ENCODE assay signal across 8 cellular contexts in genomic region chr3:9951598-9951961, GRCh38. TPM values are rescaled to one million over a fixed set of nuclear protein-coding genes. Genes with fewer than 3 reads are reported as not detected.
A peak's percentile ranks its signal among the peaks of the same experiment; 100 is the strongest.
DNase-seq lines count a peak whose midpoint lies in the region; ATAC-seq, FAIRE-seq and TF ChIP-seq lines count a peak whose summit lies in the region.

No MANE protein-coding gene starts in this region.

- H3K27ac Mint-ChIP-seq in CD4-positive, CD25-positive, alpha-beta regulatory T cell, result peak overlapping the region in 2 of 3 donors; percentile 49 to 78

- TF ChIP-seq CTCF in K562 (IDR thresholded peaks at IDR 0.05 in 2 of 3, conservative IDR thresholded peaks at IDR 0.05 in 1 of 3; ENCODE audit: insufficient read depth in 2 of 3, low read depth in 1 of 3, low read length in 3 of 3) (no peak), mucosa of descending colon (IDR thresholded peaks at IDR 0.05) (no peak)

- 46% methylated on average over 10 of the region's 10 CpGs for whole genome bisulfite sequencing in K562 (ENCODE audit: insufficient coverage, low coverage, missing lambda C conversion rate)

- no peaks in the 10 kb centered on the region for H3K27me3 Mint-ChIP-seq in CD4-positive, CD25-positive, alpha-beta regulatory T cell

- H3K4me3 ChIP-seq in CD4-positive, CD25-positive, alpha-beta regulatory T cell (ENCODE audit: low read depth, low read length), result peak overlapping the region; percentile 67
- H3K4me3 ChIP-seq in K562 (peak overlapping the region; percentile 49), muscle layer of colon (ENCODE audit: low read depth in 1 of 2, low read length in 2 of 2) (peak overlapping the region; percentile 45 to 49), mucosa of descending colon (no peak overlapping the region)

- H3K9me3 Mint-ChIP-seq in CD4-positive, CD25-positive, alpha-beta regulatory T cell, result no peaks in the 10 kb centered on the region

- no peaks in the 10 kb centered on the region for H3K9me3 ChIP-seq in CD4-positive, CD25-positive, alpha-beta regulatory T cell (ENCODE audit: control insufficient read depth in 2 of 2, low read length in 2 of 2)
- no peaks in the 10 kb centered on the region for H3K9me3 ChIP-seq in K562 (replicated peaks; ENCODE audit: control insufficient read depth, insufficient read depth, low read depth, low read length)
- no peaks in the 10 kb centered on the region for H3K9me3 ChIP-seq in muscle layer of colon (ENCODE audit: low read length)
- no peaks in the 10 kb centered on the region for H3K9me3 ChIP-seq in mucosa of descending colon

- no peak for TF ChIP-seq POLR2A in K562 (conservative IDR thresholded peaks at IDR 0.05)

- peak overlapping the region; percentile 73 for H3K4me2 ChIP-seq in K562 (ENCODE audit: insufficient read depth, low read length)

- TF ChIP-seq EP300 in K562 (IDR thresholded peaks at IDR 0.05; ENCODE audit: low read length), result no peak

- in situ Hi-C loops in K562 (cut with MboI), result no loop called here

- H3K9ac ChIP-seq in K562 (ENCODE audit: insufficient read depth in 1 of 2, low read depth in 2 of 2, low read length in 2 of 2) (peak overlapping the region; percentile 7 to 86; a peak in 2 of 4 replicates), muscle layer of colon (ENCODE audit: low read length) (no peak overlapping the region)

- DNase-seq in CD4-positive, CD25-positive, alpha-beta regulatory T cell, result no peak
- no peak for DNase-seq in K562 (ENCODE audit: extremely low read depth in 1 of 4, low spot score in 3 of 4)
- DNase-seq in mucosa of descending colon, result no peak
- DNase-seq in NCI-H82 (lab: John Stamatoyannopoulos, UW), result no peak
- no peak for DNase-seq in activated effector memory CD4-positive, alpha-beta T cell treated with Interleukin-2 at 50 U/mL for 16 hours

- CTCF ChIA-PET in K562 (lab: Yijun Ruan, JAX; ENCODE audit: low intra/inter-chr PET ratio), result no interaction called here

- peaks cover 12% of the 10 kb centered on the region for H3K4me1 ChIP-seq in CD4-positive, CD25-positive, alpha-beta regulatory T cell (ENCODE audit: control insufficient read depth, insufficient read depth, low read length, poor library complexity, severe bottlenecking)
- peaks cover 21 to 39% of the 10 kb centered on the region in 2 experiments for H3K4me1 ChIP-seq in K562 (replicated peaks in 1 of 2; ENCODE audit: control insufficient read depth in 2 of 2, insufficient read depth in 2 of 2, low read length in 2 of 2)
- H3K4me1 ChIP-seq in muscle layer of colon (ENCODE audit: insufficient read depth, low read length), result peaks cover 25% of the 10 kb centered on the region
- peaks cover 10% of the 10 kb centered on the region for H3K4me1 ChIP-seq in mucosa of descending colon (ENCODE audit: low read depth)

- POLR2A ChIA-PET in K562 (lab: Yijun Ruan, JAX), result interaction anchor here (0.6 to 1.6 kb wide), 6 partner anchors 8 to 453 kb away, joined by 3 to 5 read pairs (median 4); no protein-coding TSS in a partner anchor

- H3K36me3 Mint-ChIP-seq in CD4-positive, CD25-positive, alpha-beta regulatory T cell, result no peaks in the 10 kb centered on the region

- no peaks in the 10 kb centered on the region for H4K20me1 ChIP-seq in K562 (replicated peaks; ENCODE audit: control insufficient read depth, insufficient read depth, low read length)

- no peaks in the 10 kb centered on the region for H3K27me3 ChIP-seq in CD4-positive, CD25-positive, alpha-beta regulatory T cell (ENCODE audit: control insufficient read depth, insufficient read depth, low read length)
- no peaks in the 10 kb centered on the region for H3K27me3 ChIP-seq in K562 (ENCODE audit: control insufficient read depth in 2 of 2, insufficient read depth in 2 of 2, low read length in 2 of 2)
- H3K27me3 ChIP-seq in muscle layer of colon (ENCODE audit: control insufficient read depth in 1 of 2, insufficient read depth in 2 of 2, low read length in 2 of 2), result no peaks in the 10 kb centered on the region

- no peak for FAIRE-seq in K562 (lab: Jason Lieb, UNC)

- H2AFZ ChIP-seq in K562 (ENCODE audit: low read depth, low read length), result peak overlapping the region; percentile 75

- ATAC-seq in CD4-positive, CD25-positive, alpha-beta regulatory T cell (ENCODE audit: low read depth in 2 of 2), result peak in 1 of 2 donors; percentile 6
- ATAC-seq in HG02588 (IDR thresholded peaks at IDR 0.05; ENCODE audit: unreplicated experiment) (peak; percentile 15), K562 (no peak), mucosa of descending colon (no peak), GM18873 (IDR thresholded peaks at IDR 0.05; ENCODE audit: low FRiP score, unreplicated experiment) (no peak)

- H3K4me1 Mint-ChIP-seq in CD4-positive, CD25-positive, alpha-beta regulatory T cell, result peaks cover 0 to 18% (median 10%) of the 10 kb centered on the region in 4 donors

- no peaks in the 10 kb centered on the region for H3K36me3 ChIP-seq in CD4-positive, CD25-positive, alpha-beta regulatory T cell (ENCODE audit: control insufficient read depth, insufficient read depth, low read length)
- H3K36me3 ChIP-seq in K562 (ENCODE audit: control insufficient read depth, insufficient read depth, low read length) (no peaks in the 10 kb centered on the region), muscle layer of colon (ENCODE audit: insufficient read depth, low read length) (no peaks in the 10 kb centered on the region), mucosa of descending colon (ENCODE audit: low read depth) (no peaks in the 10 kb centered on the region)

- TF ChIP-seq RAD21 in K562 (CRISPR knock-in tag; conservative IDR thresholded peaks at IDR 0.05 in 1 of 2, IDR thresholded peaks at IDR 0.05 in 1 of 2), result no peak

- peak overlapping the region; percentile 86 to 94 (median 92) for H3K4me3 Mint-ChIP-seq in CD4-positive, CD25-positive, alpha-beta regulatory T cell

- H3K9me1 ChIP-seq in K562 (ENCODE audit: control insufficient read depth, insufficient read depth, low read length), result no peaks in the 10 kb centered on the region

- BruUV-seq in K562 (replicated peaks; lab: Mats Ljungman, UMichigan), result no TSS peak

- no peak overlapping the region for H3K27ac ChIP-seq in CD4-positive, CD25-positive, alpha-beta regulatory T cell (ENCODE audit: insufficient read depth, low read length, poor library complexity, severe bottlenecking)
- H3K27ac ChIP-seq in K562 (ENCODE audit: extremely low read depth, low read depth, low read length) (no peak overlapping the region), muscle layer of colon (ENCODE audit: low read depth, low read length) (no peak overlapping the region)

- intact Hi-C loops in K562 (cut with micrococcal nuclease), result loop anchor here (5.0 kb wide), 1 partner anchor 36 kb away; the partner anchor contains the start of gene EMC3
- intact Hi-C loops in mucosa of descending colon (cut with DNase I, micrococcal nuclease), result no loop called here

- no peaks in the 10 kb centered on the region for H3K79me2 ChIP-seq in K562 (ENCODE audit: control insufficient read depth, insufficient read depth, low read length)

RNA-seq across cellular contexts. Expression of gene PRRT3, which starts 0.6 kb away (rescaled TPM):
- total RNA-seq in CD4-positive, CD25-positive, alpha-beta regulatory T cell, result 4.7 TPM
- 1 to 10 TPM; 3.0 to 4.3 (median 4.2) TPM for polyA plus RNA-seq in CD4-positive, CD25-positive, alpha-beta regulatory T cell
- total RNA-seq in K562 (2011; cell fraction: chromatin; rRNA removed; ENCODE audit: low replicate concordance), result 4.4 and 10.2 TPM in 2 replicates
- total RNA-seq in K562 (2011; cell fraction: nucleolus; rRNA removed), result 5.1 and 6.3 TPM in 2 replicates
- total RNA-seq in K562 (2011; cell fraction: nucleoplasm; rRNA removed), result 4.8 and 6.6 TPM in 2 replicates
- total RNA-seq in K562 (2014; rRNA removed), result 0.36 and 0.65 TPM in 2 replicates
- total RNA-seq in K562 (2014; rRNA removed; fragmentation: Illumina TruSeq; extraction: Trizol), result 0.38 and 0.44 TPM in 2 replicates
- total RNA-seq in K562 (2015; rRNA removed; fragmentation: Illumina TruSeq; extraction: Trizol), result 0.72 and 1.3 TPM in 2 replicates
- total RNA-seq in K562 (2021), result 1.9 and 2.2 TPM in 2 replicates
- 1.1 and 1.2 TPM in 2 replicates for polyA plus RNA-seq in K562 (2011; rRNA removed)
- polyA plus RNA-seq in K562 (2011; cell fraction: cytosol; rRNA removed), result 1.4 and 3.2 TPM in 2 replicates
- polyA plus RNA-seq in K562 (2011; cell fraction: nucleus; rRNA removed), result 1.3 and 2.6 TPM in 2 replicates
- polyA plus RNA-seq in K562 (2012), result 0.85 and 0.87 TPM in 2 replicates
- polyA plus RNA-seq in K562 (2014; fragmentation: Illumina TruSeq; extraction: Trizol), result 1.3 and 1.4 TPM in 2 replicates
- under 1 TPM; 0.06 TPM for polyA plus RNA-seq in K562 (2014; fragmentation: Nextera tagmentation; extraction: Ambion mirVana)
- polyA plus RNA-seq in K562 (2014; rRNA removed), result 1.7 and 2.8 TPM in 2 replicates
- polyA minus RNA-seq in K562 (2011; rRNA and poly(A)+ RNA removed), result 1.1 and 1.7 TPM in 2 replicates
- 1.3 and 2.3 TPM in 2 replicates for polyA minus RNA-seq in K562 (2011; cell fraction: cytosol; rRNA and poly(A)+ RNA removed)
- 1.5 and 1.7 TPM in 2 replicates for polyA minus RNA-seq in K562 (2011; cell fraction: nucleus; rRNA and poly(A)+ RNA removed)
- 1 to 10 TPM; 1.0 to 1.8 (median 1.2) TPM for total RNA-seq in mucosa of descending colon

RNA-seq across cellular contexts. Expression of gene CRELD1, which starts 17.9 kb away (rescaled TPM):
- total RNA-seq in CD4-positive, CD25-positive, alpha-beta regulatory T cell, result 24.6 TPM
- 10 to 100 TPM; 20.5 to 26.5 (median 23.9) TPM for polyA plus RNA-seq in CD4-positive, CD25-positive, alpha-beta regulatory T cell
- 163 and 258 TPM in 2 replicates for total RNA-seq in K562 (2011; cell fraction: chromatin; rRNA removed; ENCODE audit: low replicate concordance)
- 156 and 166 TPM in 2 replicates for total RNA-seq in K562 (2011; cell fraction: nucleolus; rRNA removed)
- 187 and 194 TPM in 2 replicates for total RNA-seq in K562 (2011; cell fraction: nucleoplasm; rRNA removed)
- 17.2 and 17.7 TPM in 2 replicates for total RNA-seq in K562 (2014; rRNA removed)
- total RNA-seq in K562 (2014; rRNA removed; fragmentation: Illumina TruSeq; extraction: Trizol), result 6.1 and 10.2 TPM in 2 replicates
- 11.4 and 14.4 TPM in 2 replicates for total RNA-seq in K562 (2015; rRNA removed; fragmentation: Illumina TruSeq; extraction: Trizol)
- total RNA-seq in K562 (2021), result 16.7 and 17.3 TPM in 2 replicates
- 25.8 and 47.7 TPM in 2 replicates for polyA plus RNA-seq in K562 (2011; rRNA removed)
- 28.0 and 36.5 TPM in 2 replicates for polyA plus RNA-seq in K562 (2011; cell fraction: cytosol; rRNA removed)
- polyA plus RNA-seq in K562 (2011; cell fraction: nucleus; rRNA removed), result 214 and 337 TPM in 2 replicates
- polyA plus RNA-seq in K562 (2012), result 17.4 and 29.8 TPM in 2 replicates
- polyA plus RNA-seq in K562 (2014; fragmentation: Illumina TruSeq; extraction: Trizol), result 15.4 and 16.5 TPM in 2 replicates
- polyA plus RNA-seq in K562 (2014; fragmentation: Nextera tagmentation; extraction: Ambion mirVana), result 1 to 10 TPM; 3.3 to 5.6 TPM
- 24.5 and 30.1 TPM in 2 replicates for polyA plus RNA-seq in K562 (2014; rRNA removed)
- polyA minus RNA-seq in K562 (2011; rRNA and poly(A)+ RNA removed), result 12.7 and 14.5 TPM in 2 replicates
- polyA minus RNA-seq in K562 (2011; cell fraction: cytosol; rRNA and poly(A)+ RNA removed), result 9.6 and 10.3 TPM in 2 replicates
- 21.4 and 35.1 TPM in 2 replicates for polyA minus RNA-seq in K562 (2011; cell fraction: nucleus; rRNA and poly(A)+ RNA removed)
- 10 to 100 TPM; 16.7 to 54.1 (median 29.3) TPM for total RNA-seq in mucosa of descending colon

RNA-seq across cellular contexts. Expression of gene IL17RC, which starts 34.7 kb away (rescaled TPM):
- total RNA-seq in CD4-positive, CD25-positive, alpha-beta regulatory T cell, result 1.1 TPM
- polyA plus RNA-seq in CD4-positive, CD25-positive, alpha-beta regulatory T cell, result 1 to 10 TPM; 5.6 to 9.5 (median 7.5) TPM
- 37.1 and 87.7 TPM in 2 replicates for total RNA-seq in K562 (2011; cell fraction: chromatin; rRNA removed; ENCODE audit: low replicate concordance)
- 57.7 and 63.0 TPM in 2 replicates for total RNA-seq in K562 (2011; cell fraction: nucleolus; rRNA removed)
- total RNA-seq in K562 (2011; cell fraction: nucleoplasm; rRNA removed), result 31.0 and 37.3 TPM in 2 replicates
- total RNA-seq in K562 (2014; rRNA removed) (11.4 and 14.0 TPM in 2 replicates), K562 (2014; rRNA removed; fragmentation: Illumina TruSeq; extraction: Trizol) (2.8 and 3.5 TPM in 2 replicates), K562 (2015; rRNA removed; fragmentation: Illumina TruSeq; extraction: Trizol) (5.4 and 6.9 TPM in 2 replicates), K562 (2021) (11.4 and 12.3 TPM in 2 replicates), mucosa of descending colon (10 to 100 TPM; 36.1 to 45.6 (median 44.0) TPM)
- polyA plus RNA-seq in K562 (2011; rRNA removed) (7.3 and 12.5 TPM in 2 replicates), K562 (2014; fragmentation: Illumina TruSeq; extraction: Trizol) (6.3 and 11.5 TPM in 2 replicates), K562 (2014; fragmentation: Nextera tagmentation; extraction: Ambion mirVana) (under 1 TPM in 1 of 2 experiments, not detected in 1; 0.15 TPM), K562 (2014; rRNA removed) (7.5 and 7.7 TPM in 2 replicates)
- polyA plus RNA-seq in K562 (2011; cell fraction: cytosol; rRNA removed), result 9.8 and 14.3 TPM in 2 replicates
- polyA plus RNA-seq in K562 (2011; cell fraction: nucleus; rRNA removed), result 49.8 and 57.1 TPM in 2 replicates
- polyA plus RNA-seq in K562 (2012), result 7.2 and 18.0 TPM in 2 replicates
- 5.9 and 7.6 TPM in 2 replicates for polyA minus RNA-seq in K562 (2011; rRNA and poly(A)+ RNA removed)
- polyA minus RNA-seq in K562 (2011; cell fraction: cytosol; rRNA and poly(A)+ RNA removed), result 9.4 and 11.3 TPM in 2 replicates
- polyA minus RNA-seq in K562 (2011; cell fraction: nucleus; rRNA and poly(A)+ RNA removed), result 16.4 and 29.1 TPM in 2 replicates

RNA-seq across cellular contexts. Expression of gene EMC3, which starts 35.1 kb away (rescaled TPM):
- 57.2 TPM for total RNA-seq in CD4-positive, CD25-positive, alpha-beta regulatory T cell
- polyA plus RNA-seq in CD4-positive, CD25-positive, alpha-beta regulatory T cell, result 10 to 100 TPM; 56.9 to 88.2 (median 74.4) TPM
- total RNA-seq in K562 (2011; cell fraction: chromatin; rRNA removed; ENCODE audit: low replicate concordance), result 150 and 205 TPM in 2 replicates
- 107 and 124 TPM in 2 replicates for total RNA-seq in K562 (2011; cell fraction: nucleolus; rRNA removed)
- total RNA-seq in K562 (2011; cell fraction: nucleoplasm; rRNA removed), result 132 and 160 TPM in 2 replicates
- total RNA-seq in K562 (2014; rRNA removed) (43.1 and 58.1 TPM in 2 replicates), K562 (2014; rRNA removed; fragmentation: Illumina TruSeq; extraction: Trizol) (128 and 134 TPM in 2 replicates), K562 (2015; rRNA removed; fragmentation: Illumina TruSeq; extraction: Trizol) (87.2 and 87.6 TPM in 2 replicates), K562 (2021) (102 and 115 TPM in 2 replicates), mucosa of descending colon (10 to 100 TPM; 61.2 to 75.5 (median 74.6) TPM)
- polyA plus RNA-seq in K562 (2011; rRNA removed) (203 and 301 TPM in 2 replicates), K562 (2014; fragmentation: Illumina TruSeq; extraction: Trizol) (217 and 250 TPM in 2 replicates), K562 (2014; fragmentation: Nextera tagmentation; extraction: Ambion mirVana) (100 to 1,000 TPM; 323 to 331 TPM), K562 (2014; rRNA removed) (174 and 176 TPM in 2 replicates)
- 171 and 187 TPM in 2 replicates for polyA plus RNA-seq in K562 (2011; cell fraction: cytosol; rRNA removed)
- polyA plus RNA-seq in K562 (2011; cell fraction: nucleus; rRNA removed), result 65.7 and 92.6 TPM in 2 replicates
- 128 and 136 TPM in 2 replicates for polyA plus RNA-seq in K562 (2012)
- 163 and 220 TPM in 2 replicates for polyA minus RNA-seq in K562 (2011; rRNA and poly(A)+ RNA removed)
- 40.3 and 58.5 TPM in 2 replicates for polyA minus RNA-seq in K562 (2011; cell fraction: cytosol; rRNA and poly(A)+ RNA removed)
- 10.9 and 19.1 TPM in 2 replicates for polyA minus RNA-seq in K562 (2011; cell fraction: nucleus; rRNA and poly(A)+ RNA removed)

RNA-seq across cellular contexts. Expression of gene IL17RE, which starts 48.9 kb away (rescaled TPM):
- total RNA-seq in CD4-positive, CD25-positive, alpha-beta regulatory T cell, result 4.3 TPM
- under 1 TPM in 3 of 4 donors, not detected in 1; 0.31 to 0.33 (median 0.32) TPM for polyA plus RNA-seq in CD4-positive, CD25-positive, alpha-beta regulatory T cell
- total RNA-seq in K562 (2011; cell fraction: chromatin; rRNA removed; ENCODE audit: low replicate concordance), result 4.4 and 7.9 TPM in 2 replicates
- total RNA-seq in K562 (2011; cell fraction: nucleolus; rRNA removed), result 2.8 and 5.7 TPM in 2 replicates
- 4.6 and 5.8 TPM in 2 replicates for total RNA-seq in K562 (2011; cell fraction: nucleoplasm; rRNA removed)
- total RNA-seq in K562 (2014; rRNA removed) (0.20 TPM in 1 of 2 replicates, not detected in the other), K562 (2014; rRNA removed; fragmentation: Illumina TruSeq; extraction: Trizol) (0.48 and 0.51 TPM in 2 replicates), K562 (2015; rRNA removed; fragmentation: Illumina TruSeq; extraction: Trizol) (0.26 TPM in 1 of 2 replicates, not detected in the other), K562 (2021) (0.47 and 0.72 TPM in 2 replicates), mucosa of descending colon (100 to 1,000 TPM in 1 of 3 donors, 10 to 100 TPM in 2; 41.8 to 116 (median 82.8) TPM)
- polyA plus RNA-seq in K562 (2011; rRNA removed) (1.1 and 1.9 TPM in 2 replicates), K562 (2014; fragmentation: Illumina TruSeq; extraction: Trizol) (0.39 and 0.73 TPM in 2 replicates), K562 (2014; fragmentation: Nextera tagmentation; extraction: Ambion mirVana) (not detected), K562 (2014; rRNA removed) (0.23 and 0.32 TPM in 2 replicates)
- 0.29 and 1.2 TPM in 2 replicates for polyA plus RNA-seq in K562 (2011; cell fraction: cytosol; rRNA removed)
- 3.7 and 5.1 TPM in 2 replicates for polyA plus RNA-seq in K562 (2011; cell fraction: nucleus; rRNA removed)
- 0.46 and 0.91 TPM in 2 replicates for polyA plus RNA-seq in K562 (2012)
- 0.67 and 1.0 TPM in 2 replicates for polyA minus RNA-seq in K562 (2011; rRNA and poly(A)+ RNA removed)
- polyA minus RNA-seq in K562 (2011; cell fraction: cytosol; rRNA and poly(A)+ RNA removed), result not detected in 2 replicates
- 0.67 and 1.7 TPM in 2 replicates for polyA minus RNA-seq in K562 (2011; cell fraction: nucleus; rRNA and poly(A)+ RNA removed)
